ENCODE assay signal across 8 cellular contexts in the genomic region with DNA sequence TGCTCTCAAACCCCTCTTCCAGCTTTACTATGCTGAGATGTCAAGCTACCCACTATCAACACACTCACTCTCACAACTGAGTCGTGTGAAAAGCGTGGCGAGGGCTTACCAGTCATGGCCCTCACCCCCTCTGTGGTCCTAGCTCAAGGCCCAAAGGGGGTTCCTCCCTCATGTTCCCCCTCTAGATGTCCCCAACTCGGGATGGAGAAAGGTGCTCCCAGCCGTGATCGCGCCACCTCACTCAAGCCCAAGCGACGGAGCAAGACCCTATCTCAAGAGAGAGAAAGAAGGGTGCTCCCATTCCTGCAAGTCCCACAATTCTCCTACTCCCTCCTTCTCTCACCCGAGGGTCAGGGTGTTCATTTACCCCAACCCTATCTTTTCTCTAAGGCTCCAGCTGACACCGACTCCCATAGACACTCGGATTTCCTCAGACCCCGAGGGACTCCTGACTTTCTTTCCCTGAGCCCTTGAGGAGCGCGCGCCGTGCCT. TPM values are rescaled to one million over a fixed set of nuclear protein-coding genes. Genes with fewer than 3 reads are reported as not detected.
DNase-seq lines count a peak whose midpoint lies in the region; ATAC-seq and TF ChIP-seq lines count a peak whose summit lies in the region.

No MANE protein-coding gene starts in this region.

- H3K36me3 ChIP-seq in CD8-positive, alpha-beta memory T cell (ENCODE audit: insufficient read depth, low read length) = no peaks in the 10 kb centered on the region
- H3K36me3 ChIP-seq in OCI-LY7 (ENCODE audit: insufficient read depth, low read length) = peaks cover 25% of the 10 kb centered on the region
- H3K36me3 ChIP-seq in effector memory CD4-positive, alpha-beta T cell (ENCODE audit: control insufficient read depth, insufficient read depth, low read length) = no peaks in the 10 kb centered on the region

- TF ChIP-seq CTCF in OCI-LY7 (conservative IDR thresholded peaks at IDR 0.05; ENCODE audit: low read length) (no peak), neural crest cell (conservative IDR thresholded peaks at IDR 0.05) (no peak)

- CTCF ChIA-PET in CD8-positive, alpha-beta memory T cell (lab: Charles Lee) = no interaction called here
- CTCF ChIA-PET in OCI-LY7 (lab: Charles Lee; ENCODE audit: unreplicated experiment) = no interaction called here

- H3K27me3 Mint-ChIP-seq in CD8-positive, alpha-beta memory T cell = no peaks in the 10 kb centered on the region
- H3K27me3 Mint-ChIP-seq in neural crest cell (ENCODE audit: low read depth) = no peaks in the 10 kb centered on the region

- DNase-seq in CD8-positive, alpha-beta memory T cell = no peak
- DNase-seq in OCI-LY7 (ENCODE audit: low spot score) (no peak), neural crest cell (ENCODE audit: low read depth, low spot score) (no peak), SIG-M5 treated with dmso at 0.1 percent for 504 hours (lab: John Stamatoyannopoulos, UW; ENCODE audit: unreplicated experiment) (no peak), A172 (ENCODE audit: low spot score) (no peak), NOMO-1 treated with DMSO at 0.1 percent for 48 hours (lab: John Stamatoyannopoulos, UW; ENCODE audit: unreplicated experiment) (no peak)
- no peak for DNase-seq in effector memory CD4-positive, alpha-beta T cell

- peak overlapping the region; percentile 95 for H3K4me3 ChIP-seq in CD8-positive, alpha-beta memory T cell (ENCODE audit: low read length)
- H3K4me3 ChIP-seq in OCI-LY7 (ENCODE audit: low read depth, low read length, poor library complexity, severe bottlenecking) = peak overlapping the region; percentile 88
- H3K4me3 ChIP-seq in effector memory CD4-positive, alpha-beta T cell (ENCODE audit: insufficient read depth, low read depth, low read length, poor library complexity, severe bottlenecking) = peak overlapping the region; percentile 97

- no peaks in the 10 kb centered on the region for H3K27me3 ChIP-seq in CD8-positive, alpha-beta memory T cell (ENCODE audit: insufficient read depth, low read length, poor library complexity, severe bottlenecking)
- no peaks in the 10 kb centered on the region for H3K27me3 ChIP-seq in effector memory CD4-positive, alpha-beta T cell (replicated peaks; ENCODE audit: control insufficient read depth, insufficient read depth, low read length, poor library complexity, severe bottlenecking)

- H2AFZ ChIP-seq in OCI-LY7 (ENCODE audit: low read length) = peak overlapping the region; percentile 98

- no peaks in the 10 kb centered on the region for H4K20me1 ChIP-seq in OCI-LY7 (ENCODE audit: insufficient read depth, low read length)

- TSS peak; percentile 41 for BruUV-seq in OCI-LY7 (replicated peaks; lab: Mats Ljungman, UMichigan)

- H3K79me2 ChIP-seq in OCI-LY7 (ENCODE audit: insufficient read depth, low read depth, low read length) = peaks cover 8% of the 10 kb centered on the region; the same call in 1 of the 2 replicates

- no peaks in the 10 kb centered on the region for H3K9me2 ChIP-seq in OCI-LY7 (ENCODE audit: insufficient read depth, low read length)

- peak overlapping the region; percentile 58 for H3K27ac ChIP-seq in CD8-positive, alpha-beta memory T cell (ENCODE audit: low read depth, low read length)
- no peak overlapping the region for H3K27ac ChIP-seq in OCI-LY7 (ENCODE audit: low read depth, low read length, poor library complexity, severe bottlenecking)
- peak overlapping the region; percentile 63 for H3K27ac ChIP-seq in effector memory CD4-positive, alpha-beta T cell (ENCODE audit: insufficient read depth, low read length, poor library complexity, severe bottlenecking)

- peak overlapping the region; percentile 93 for H3K4me2 ChIP-seq in OCI-LY7 (ENCODE audit: low read length)

- H3K9me3 Mint-ChIP-seq in CD8-positive, alpha-beta memory T cell = peaks cover 0 to under 1% (median 0%) of the 10 kb centered on the region in 5 donors
- peaks cover 3% of the 10 kb centered on the region for H3K9me3 Mint-ChIP-seq in neural crest cell

- POLR2A ChIA-PET in CD8-positive, alpha-beta memory T cell (lab: Charles Lee) = no interaction called here
- POLR2A ChIA-PET in OCI-LY7 (lab: Charles Lee) = interaction anchor here (0.6 kb wide), 1 partner anchor 1086 kb away, joined by 5 read pairs; no protein-coding TSS in a partner anchor

- peak overlapping the region in 7 of 8 donors; percentile 74 to 99 (median 96) for H3K27ac Mint-ChIP-seq in CD8-positive, alpha-beta memory T cell
- peak overlapping the region; percentile 99 for H3K27ac Mint-ChIP-seq in neural crest cell (ENCODE audit: unreplicated experiment)

- intact Hi-C loops in OCI-LY7 (cut with micrococcal nuclease; ENCODE audit: unreplicated experiment) = no loop called here

- no peak for ATAC-seq in HG02970 (IDR thresholded peaks at IDR 0.05; ENCODE audit: low FRiP score, unreplicated experiment)

- H3K4me1 ChIP-seq in CD8-positive, alpha-beta memory T cell (ENCODE audit: insufficient read depth, low read length) = peaks cover 12% of the 10 kb centered on the region
- H3K4me1 ChIP-seq in OCI-LY7 (ENCODE audit: insufficient read depth, low read length, poor library complexity, severe bottlenecking) = peaks cover 22% of the 10 kb centered on the region
- H3K4me1 ChIP-seq in effector memory CD4-positive, alpha-beta T cell (ENCODE audit: control insufficient read depth, insufficient read depth, low read length, poor library complexity, severe bottlenecking) = peaks cover 5% of the 10 kb centered on the region

- no peaks in the 10 kb centered on the region for H3K9me3 ChIP-seq in CD8-positive, alpha-beta memory T cell (ENCODE audit: low read length)
- H3K9me3 ChIP-seq in OCI-LY7 (ENCODE audit: low read length) = no peaks in the 10 kb centered on the region
- no peaks in the 10 kb centered on the region for H3K9me3 ChIP-seq in effector memory CD4-positive, alpha-beta T cell (ENCODE audit: control insufficient read depth, low read length)

- peak overlapping the region; percentile 95 to 100 (median 99) for H3K4me3 Mint-ChIP-seq in CD8-positive, alpha-beta memory T cell
- peak overlapping the region; percentile 100 for H3K4me3 Mint-ChIP-seq in neural crest cell

- H3K36me3 Mint-ChIP-seq in CD8-positive, alpha-beta memory T cell = peaks cover 0 to 30% (median 6%) of the 10 kb centered on the region in 3 donors
- H3K36me3 Mint-ChIP-seq in neural crest cell (ENCODE audit: low read depth) = peaks cover 3% of the 10 kb centered on the region

- H3K4me1 Mint-ChIP-seq in CD8-positive, alpha-beta memory T cell = peaks cover 27 to 48% (median 40%) of the 10 kb centered on the region in 3 donors
- peaks cover 16% of the 10 kb centered on the region for H3K4me1 Mint-ChIP-seq in neural crest cell

RNA-seq across cellular contexts. Expression of a gene that starts 0.5 kb away (rescaled TPM):
- 10 to 100 TPM; 21.3 to 23.4 TPM for total RNA-seq in CD8-positive, alpha-beta memory T cell
- 13.6 TPM for polyA plus RNA-seq in CD8-positive, alpha-beta memory T cell
- total RNA-seq in OCI-LY7 (2014; rRNA removed; shearing (Covaris generic)) = 16.4 and 20.1 TPM in 2 replicates
- total RNA-seq in OCI-LY7 (2022) = 27.7 and 30.3 TPM in 2 replicates
- 23.9 and 25.3 TPM in 2 replicates for total RNA-seq in neural crest cell
- total RNA-seq in A172 (2014; rRNA removed; shearing (Covaris generic)) = 30.2 and 33.1 TPM in 2 replicates

RNA-seq across cellular contexts. Expression of a gene that starts 26.3 kb away (rescaled TPM):
- not detected for total RNA-seq in CD8-positive, alpha-beta memory T cell
- not detected for polyA plus RNA-seq in CD8-positive, alpha-beta memory T cell
- not detected in 2 replicates for total RNA-seq in OCI-LY7 (2014; rRNA removed; shearing (Covaris generic))
- total RNA-seq in OCI-LY7 (2022) = not detected in 2 replicates
- not detected in 2 replicates for total RNA-seq in neural crest cell
- not detected in 2 replicates for total RNA-seq in A172 (2014; rRNA removed; shearing (Covaris generic))
